Comparison of ENCODE assay signal across 8 cellular contexts in the genomic region with DNA sequence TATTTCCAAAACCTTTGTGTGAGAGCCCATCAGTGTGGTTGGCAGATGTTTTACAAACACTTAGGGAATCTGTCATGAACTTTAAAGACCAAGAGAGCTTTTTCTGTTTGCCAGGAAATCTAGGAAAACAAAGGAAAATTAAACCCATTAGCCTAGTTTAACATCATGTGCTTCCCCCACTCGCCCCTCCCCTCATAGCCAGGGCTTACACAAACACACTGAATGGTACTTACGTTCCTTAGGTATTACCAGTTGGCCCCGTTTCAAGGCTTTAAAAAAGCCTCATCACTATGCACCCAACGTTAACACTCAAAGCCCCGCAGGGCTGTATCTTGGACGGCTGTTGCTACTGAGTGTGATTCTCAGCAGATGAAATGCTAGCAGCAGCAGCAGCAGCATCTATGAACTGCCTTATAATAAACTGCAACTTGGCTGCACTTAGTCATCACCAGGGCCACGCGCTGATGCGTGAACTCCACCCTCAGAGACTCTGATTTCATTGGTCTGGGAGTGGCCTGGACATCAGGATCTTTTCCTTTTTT. TPM values are rescaled to one million over a fixed set of nuclear protein-coding genes. Genes with fewer than 3 reads are reported as not detected.
DNase-seq lines count a peak whose midpoint lies in the region; ATAC-seq lines count a peak whose summit lies in the region.

No MANE protein-coding gene starts in this region.

- peak; percentile 41 for ATAC-seq in esophagus mucosa
- peak; percentile 90 for ATAC-seq in sciatic nerve
- ATAC-seq in GM19023 (IDR thresholded peaks at IDR 0.05; ENCODE audit: unreplicated experiment), result no peak

- intact Hi-C loops in sciatic nerve (cut with DNase I), result no loop called here

- DNase-seq in Daoy (ENCODE audit: low read depth), result peak; percentile 78
- peak; percentile 77 for DNase-seq in HT1080 (ENCODE audit: low read depth)
- peak; percentile 85 for DNase-seq in SHP77 treated with DMSO at 0.1 percent for 48 hours (lab: John Stamatoyannopoulos, UW)
- DNase-seq in sciatic nerve (ENCODE audit: low spot score), result no peak
- no peak for DNase-seq in OCI-M1 (lab: John Stamatoyannopoulos, UW)
- no peak for DNase-seq in putamen (ENCODE audit: low spot score)

RNA-seq across cellular contexts. Expression of gene TTC39C, which starts 20.1 kb away (rescaled TPM):
- 13.2 and 18.3 TPM in 2 replicates for total RNA-seq in Daoy (2014; rRNA removed; shearing (Covaris generic))
- total RNA-seq in HT1080 (2014; rRNA removed; shearing (Covaris generic)), result 20.4 and 20.8 TPM in 2 replicates
- 20.2 and 22.4 TPM in 2 replicates for polyA plus RNA-seq in HT1080 (2015; cell fraction: cytosol; rRNA removed)
- 21.2 and 28.1 TPM in 2 replicates for polyA plus RNA-seq in HT1080 (2015; cell fraction: nucleus; rRNA removed)
- total RNA-seq in esophagus mucosa (24.6 TPM), sciatic nerve (20.6 TPM)

Comparison
In these comparisons a context has a peak if more than half of its experiments do, and no peak if none do; other contexts are left out.
1. DNase-seq: peak in Daoy (single experiment), HT1080 (single experiment) and SHP77 treated with DMSO at 0.1 percent for 48 hours (single experiment); none in sciatic nerve (single experiment), OCI-M1 (single experiment) and putamen (single experiment).